ENCODE assay signal across 27 cellular contexts in the genomic region with DNA sequence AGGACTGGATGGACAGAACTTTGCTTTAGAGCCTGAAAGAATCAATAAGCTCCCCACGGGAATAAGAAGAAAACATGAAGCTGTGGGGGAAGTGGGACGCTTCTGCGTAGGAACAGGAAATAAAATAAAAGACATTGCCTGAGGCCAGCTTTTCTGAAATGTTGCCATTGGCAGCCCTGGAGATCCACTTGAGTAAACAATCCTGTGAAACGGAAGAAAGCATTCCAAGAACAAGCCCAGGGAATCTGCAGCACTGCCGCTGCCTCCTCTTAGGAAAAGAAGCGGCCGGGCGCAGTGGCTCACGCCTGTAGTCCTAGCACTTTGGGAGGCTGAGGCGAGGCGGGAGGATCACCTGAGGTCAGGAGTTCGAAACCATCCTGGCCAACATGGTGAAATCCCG.
A peak's percentile ranks its signal among the peaks of the same experiment; 100 is the strongest.
DNase-seq lines count a peak whose midpoint lies in the region; ATAC-seq and TF ChIP-seq lines count a peak whose summit lies in the region.
"Had no signal": no experiment of that assay in that cellular context is flagged by ENCODE, and none has a peak within 500 bp of the region (broad histone marks: within the 10 kb centered on the region; RNA-seq: fewer than 3 reads in every experiment).

No MANE protein-coding gene starts in this region.

- no peak for TF ChIP-seq POLR2A in ovary (IDR thresholded peaks at IDR 0.05)

- TF ChIP-seq EP300 in ovary (IDR thresholded peaks at IDR 0.05): no peak

- peak; percentile 42 for DNase-seq in DMS153 (lab: John Stamatoyannopoulos, UW)
- peak; percentile 39 for DNase-seq in NCI-H146 treated with DMSO at 0.1 percent for 48 hours (lab: John Stamatoyannopoulos, UW; ENCODE audit: unreplicated experiment)
- peak; percentile 1 for DNase-seq in cerebellar cortex (ENCODE audit: low spot score)
- no peak for DNase-seq in ovary
- DNase-seq in activated naive CD8-positive, alpha-beta T cell treated with anti-CD3 and anti-CD28 coated beads, Interleukin-2, amount 50 U/mL, for 24 hours: no peak
- DNase-seq: activated naive CD4-positive, alpha-beta T cell; activated T-cell treated with anti-CD3 and anti-CD28 coated beads, Interleukin-2, amount 50 U/mL, for 48 hours; amniotic stem cell; DMS 273 treated with DMSO at 0.1 percent for 48 hours; effector memory CD4-positive, alpha-beta T cell; foreskin fibroblast; KG1; left colon; midbrain; MV-4-11; natural killer cell; NCI-H1694 treated with DMSO at 0.1 percent for 48 hours; NCI-H446; OCI-M1; stimulated activated CD4-positive, alpha-beta T cell treated with anti-CD3 and anti-CD28 coated beads, Interleukin-4, amount 100 ng/mL, for 4 hours; stimulated activated naive CD4-positive, alpha-beta T cell; T-helper 1 cell had no signal

- peak overlapping the region; percentile 10; the same call in 1 of the 2 replicates for H3K27ac ChIP-seq in 22Rv1
- no peak overlapping the region for H3K27ac ChIP-seq in ovary
- H3K27ac ChIP-seq: thoracic aorta had no signal

- no peaks in the 10 kb centered on the region for H3K36me3 ChIP-seq in ovary
- H3K36me3 ChIP-seq: thoracic aorta had no signal

- no peaks in the 10 kb centered on the region for H3K9me3 ChIP-seq in ovary
- H3K9me3 ChIP-seq: thoracic aorta had no signal

- H3K27ac Mint-ChIP-seq in activated naive CD8-positive, alpha-beta T cell treated with anti-CD3 and anti-CD28 coated beads, Interleukin-2, amount 50 U/mL, for 24 hours: no peak overlapping the region
- H3K27ac Mint-ChIP-seq: CD14-positive monocyte, natural killer cell had no signal

- H3K27me3 Mint-ChIP-seq in activated naive CD8-positive, alpha-beta T cell treated with anti-CD3 and anti-CD28 coated beads, Interleukin-2, amount 50 U/mL, for 24 hours: peaks cover 5% of the 10 kb centered on the region

- ATAC-seq in GM18520 (IDR thresholded peaks at IDR 0.05; ENCODE audit: unreplicated experiment) (no peak), SK-N-SH treated with all-trans-retinoic acid at 6 μM for 48 hours (no peak)
- no peak for ATAC-seq in activated naive CD8-positive, alpha-beta T cell treated with anti-CD3 and anti-CD28 coated beads, Interleukin-2, amount 50 U/mL, for 24 hours
- ATAC-seq: left colon, natural killer cell had no signal

- H3K9me3 Mint-ChIP-seq in activated naive CD8-positive, alpha-beta T cell treated with anti-CD3 and anti-CD28 coated beads, Interleukin-2, amount 50 U/mL, for 24 hours: no peaks in the 10 kb centered on the region
- H3K9me3 Mint-ChIP-seq: natural killer cell had no signal

- no peaks in the 10 kb centered on the region for H3K27me3 ChIP-seq in ovary

- intact Hi-C loops in ovary (cut with DNase I): no loop called here

- no peak for TF ChIP-seq CTCF in 22Rv1 (IDR thresholded peaks at IDR 0.05)
- TF ChIP-seq CTCF in ovary (IDR thresholded peaks at IDR 0.05): no peak

- no peaks in the 10 kb centered on the region for H3K4me1 Mint-ChIP-seq in activated naive CD8-positive, alpha-beta T cell treated with anti-CD3 and anti-CD28 coated beads, Interleukin-2, amount 50 U/mL, for 24 hours
- H3K4me1 Mint-ChIP-seq: CD14-positive monocyte, natural killer cell had no signal

- H3K4me3 ChIP-seq in ovary: no peak overlapping the region
- H3K4me3 ChIP-seq: thoracic aorta had no signal

- WGBS in ovary, 3 donors: 69 to 74% (median 73%) methylated on average over 13 of the region's 13 CpGs

- H3K4me1 ChIP-seq in ovary (ENCODE audit: insufficient read depth): no peaks in the 10 kb centered on the region

- no peak overlapping the region for H3K4me3 Mint-ChIP-seq in activated naive CD8-positive, alpha-beta T cell treated with anti-CD3 and anti-CD28 coated beads, Interleukin-2, amount 50 U/mL, for 24 hours
- H3K4me3 Mint-ChIP-seq: CD14-positive monocyte, natural killer cell had no signal

- no peaks in the 10 kb centered on the region for H3K36me3 Mint-ChIP-seq in activated naive CD8-positive, alpha-beta T cell treated with anti-CD3 and anti-CD28 coated beads, Interleukin-2, amount 50 U/mL, for 24 hours (ENCODE audit: low read depth)
- H3K36me3 Mint-ChIP-seq: CD14-positive monocyte, natural killer cell had no signal

TF ChIP-seq in SK-N-SH treated with all-trans-retinoic acid at 6 μM for 48 hours, 23 proteins besides CTCF, POLR2A, EP300 and RAD21:
- TF ChIP-seq ESRRG (CRISPR knock-in tag; IDR thresholded peaks at IDR 0.05): no peak
- TF ChIP-seq ZFP3 (CRISPR knock-in tag; IDR thresholded peaks at IDR 0.05): no peak
- no peak for TF ChIP-seq ZFP30 (CRISPR knock-in tag; IDR thresholded peaks at IDR 0.05)
- no peak for TF ChIP-seq CSDC2 (CRISPR knock-in tag; IDR thresholded peaks at IDR 0.05)
- no peak for TF ChIP-seq SNAI2 (CRISPR knock-in tag; IDR thresholded peaks at IDR 0.05)
- TF ChIP-seq CREB5 (CRISPR knock-in tag; IDR thresholded peaks at IDR 0.05; ENCODE audit: low read depth): no peak
- TF ChIP-seq ZNF565 (CRISPR knock-in tag; conservative IDR thresholded peaks at IDR 0.05; ENCODE audit: low read depth): no peak

Comparison
In these comparisons a context has a peak if more than half of its experiments do, and no peak if none do; other contexts are left out.
1. DNase-seq: peak in DMS153 (single experiment), NCI-H146 treated with DMSO at 0.1 percent for 48 hours (single experiment) and cerebellar cortex (single experiment); none in ovary (0 of 5) and activated naive CD8-positive, alpha-beta T cell treated with anti-CD3 and anti-CD28 coated beads, Interleukin-2, amount 50 U/mL, for 24 hours (single experiment).